28 cellular contexts compared by ENCODE assay signal in genomic region chr18:79851489-79851888, GRCh38. TPM values are rescaled to one million over a fixed set of nuclear protein-coding genes. Genes with fewer than 3 reads are reported as not detected.
"Had no signal": no experiment of that assay in that cellular context is flagged by ENCODE, and none has a peak within 500 bp of the region (broad histone marks: within the 10 kb centered on the region; RNA-seq: fewer than 3 reads in every experiment).

No MANE protein-coding gene starts in this region.

- H3K9me3 Mint-ChIP-seq: activated CD4-positive, alpha-beta T cell treated with anti-CD3 and anti-CD28 coated beads, Interleukin-2, amount 10 ng/mL, durations not matched to agents 7 days and 5 days; activated CD8-positive, alpha-beta T cell treated with anti-CD3 and anti-CD28 coated beads for 36 hours; activated naive CD4-positive, alpha-beta T cell treated with anti-CD3 and anti-CD28 coated beads, Interleukin-2, amount 10 ng/mL, durations not matched to agents 7 days and 5 days; activated T-cell treated with anti-CD3 and anti-CD28 coated beads, Interleukin-2, amount 50 U/mL, for 72 hours; immature natural killer cell; neural crest cell; stimulated activated naive B cell treated with anti-CD40 and anti-IgM and Interleukin-4, amounts not matched to agents 10 μg/mL and 1 μg/mL and 100 μg/mL, for 72 hours; type B pancreatic cell had no signal

- H3K9me3 ChIP-seq: left lung had no signal

- H3K27me3 Mint-ChIP-seq: activated CD4-positive, alpha-beta T cell treated with anti-CD3 and anti-CD28 coated beads, Interleukin-2, amount 10 ng/mL, durations not matched to agents 7 days and 5 days had no signal

- DNase-seq: activated CD4-positive, alpha-beta T cell treated with anti-CD3 and anti-CD28 coated beads, Interleukin-2, amount 10 ng/mL, durations not matched to agents 7 days and 5 days; activated CD4-positive, CD25-positive, alpha-beta regulatory T cell treated with anti-CD3 and anti-CD28 coated beads, Interleukin-2, amount 50 U/mL, for 72 hours; activated CD8-positive, alpha-beta T cell treated with anti-CD3 and anti-CD28 coated beads for 36 hours; activated effector memory CD4-positive, alpha-beta T cell treated with Interleukin-2 at 50 U/mL for 16 hours; activated naive CD4-positive, alpha-beta T cell treated with anti-CD3 and anti-CD28 coated beads, Interleukin-2, amount 10 ng/mL, durations not matched to agents 7 days and 5 days; activated T-cell treated with anti-CD3 and anti-CD28 coated beads, Interleukin-2, amount 50 U/mL, for 72 hours; amygdala; caudate nucleus; dermis blood vessel endothelial cell; effector CD8-positive, alpha-beta T cell; foreskin melanocyte; immature natural killer cell; naive thymus-derived CD4-positive, alpha-beta T cell; posterior cingulate gyrus; small intestine; stimulated activated CD4-positive, alpha-beta T cell treated with anti-CD3 and anti-CD28 coated beads, Interleukin-15, amount 100 ng/mL, for 24 hours; stimulated activated CD4-positive, alpha-beta T cell treated with anti-CD3 and anti-CD28 coated beads, Interleukin-2, amount 100 ng/mL, for 48 hours; stimulated activated CD8-positive, alpha-beta memory T cell treated with anti-CD3 and anti-CD28 coated beads, Interleukin-4, amount 100 ng/mL, for 48 hours; stimulated activated naive B cell treated with anti-CD40 and anti-IgM and Interleukin-4, amounts not matched to agents 10 μg/mL and 1 μg/mL and 100 μg/mL, for 72 hours; T-helper 1 cell; WERI-Rb-1 had no signal

- H3K4me3 ChIP-seq: left lung, lung had no signal

- H3K4me3 Mint-ChIP-seq: activated CD4-positive, alpha-beta T cell treated with anti-CD3 and anti-CD28 coated beads, Interleukin-2, amount 10 ng/mL, durations not matched to agents 7 days and 5 days; activated CD8-positive, alpha-beta T cell treated with anti-CD3 and anti-CD28 coated beads for 36 hours; activated naive CD4-positive, alpha-beta T cell treated with anti-CD3 and anti-CD28 coated beads, Interleukin-2, amount 10 ng/mL, durations not matched to agents 7 days and 5 days; activated T-cell treated with anti-CD3 and anti-CD28 coated beads, Interleukin-2, amount 50 U/mL, for 72 hours; immature natural killer cell; naive thymus-derived CD4-positive, alpha-beta T cell; neural crest cell; stimulated activated naive B cell treated with anti-CD40 and anti-IgM and Interleukin-4, amounts not matched to agents 10 μg/mL and 1 μg/mL and 100 μg/mL, for 72 hours; type B pancreatic cell had no signal

- H3K4me1 Mint-ChIP-seq: activated CD4-positive, alpha-beta T cell treated with anti-CD3 and anti-CD28 coated beads, Interleukin-2, amount 10 ng/mL, durations not matched to agents 7 days and 5 days; activated naive CD4-positive, alpha-beta T cell treated with anti-CD3 and anti-CD28 coated beads, Interleukin-2, amount 10 ng/mL, durations not matched to agents 7 days and 5 days; immature natural killer cell; neural crest cell had no signal

- H3K36me3 Mint-ChIP-seq: activated naive CD4-positive, alpha-beta T cell treated with anti-CD3 and anti-CD28 coated beads, Interleukin-2, amount 10 ng/mL, durations not matched to agents 7 days and 5 days; immature natural killer cell; naive thymus-derived CD4-positive, alpha-beta T cell; stimulated activated naive B cell treated with anti-CD40 and anti-IgM and Interleukin-4, amounts not matched to agents 10 μg/mL and 1 μg/mL and 100 μg/mL, for 72 hours; type B pancreatic cell had no signal

- FAIRE-seq: small intestine, TTC549 had no signal

- ATAC-seq: activated CD8-positive, alpha-beta T cell treated with anti-CD3 and anti-CD28 coated beads for 36 hours; activated T-cell treated with anti-CD3 and anti-CD28 coated beads, Interleukin-2, amount 50 U/mL, for 72 hours; left lung; naive thymus-derived CD4-positive, alpha-beta T cell; sciatic nerve; stimulated activated naive B cell treated with anti-CD40 and anti-IgM and Interleukin-4, amounts not matched to agents 10 μg/mL and 1 μg/mL and 100 μg/mL, for 72 hours had no signal

- H3K27ac Mint-ChIP-seq: activated CD4-positive, alpha-beta T cell treated with anti-CD3 and anti-CD28 coated beads, Interleukin-2, amount 10 ng/mL, durations not matched to agents 7 days and 5 days; activated CD8-positive, alpha-beta T cell treated with anti-CD3 and anti-CD28 coated beads for 36 hours; activated naive CD4-positive, alpha-beta T cell treated with anti-CD3 and anti-CD28 coated beads, Interleukin-2, amount 10 ng/mL, durations not matched to agents 7 days and 5 days; activated T-cell treated with anti-CD3 and anti-CD28 coated beads, Interleukin-2, amount 50 U/mL, for 72 hours; immature natural killer cell; naive thymus-derived CD4-positive, alpha-beta T cell; stimulated activated naive B cell treated with anti-CD40 and anti-IgM and Interleukin-4, amounts not matched to agents 10 μg/mL and 1 μg/mL and 100 μg/mL, for 72 hours; type B pancreatic cell had no signal

- H3K27ac ChIP-seq: left lung, WERI-Rb-1 had no signal

- H3K36me3 ChIP-seq: left lung, WERI-Rb-1 had no signal

RNA-seq across cellular contexts. Expression of gene KCNG2, which starts 53.8 kb away (rescaled TPM):
- total RNA-seq: activated CD4-positive, alpha-beta T cell treated with anti-CD3 and anti-CD28 coated beads, Interleukin-2, amount 10 ng/mL, durations not matched to agents 7 days and 5 days; activated CD8-positive, alpha-beta T cell treated with anti-CD3 and anti-CD28 coated beads for 36 hours; activated T-cell treated with anti-CD3 and anti-CD28 coated beads, Interleukin-2, amount 50 U/mL, for 72 hours; kidney epithelial cell; naive thymus-derived CD4-positive, alpha-beta T cell; neural crest cell had no signal
- polyA plus RNA-seq: immature natural killer cell; naive thymus-derived CD4-positive, alpha-beta T cell had no signal
